17 cellular contexts compared by ENCODE assay signal in genomic region chr11:125346565-125347260, GRCh38.
DNase-seq lines count a peak whose midpoint lies in the region; ATAC-seq, FAIRE-seq and TF ChIP-seq lines count a peak whose summit lies in the region.
"Had no signal": no experiment of that assay in that cellular context is flagged by ENCODE, and none has a peak within 500 bp of the region (broad histone marks: within the 10 kb centered on the region; RNA-seq: fewer than 3 reads in every experiment).

No MANE protein-coding gene starts in this region.

- no peak for FAIRE-seq in small intestine (lab: Jason Lieb, UNC)

- intact Hi-C loops in esophagus muscularis mucosa (cut with DNase I) (loop anchor here (2.0 to 5.0 kb wide), 2 partner anchors 58 to 384 kb away; no protein-coding TSS in a partner anchor), testis (cut with DNase I; ENCODE audit: low total_unique reads) (no loop called here)

- no peak overlapping the region for H3K4me3 ChIP-seq in esophagus muscularis mucosa
- no peak overlapping the region for H3K4me3 ChIP-seq in neural progenitor cell
- no peak overlapping the region for H3K4me3 ChIP-seq in testis
- H3K4me3 ChIP-seq in small intestine (ENCODE audit: low read depth in 1 of 2, low read length in 2 of 2), result no peak overlapping the region

- peaks cover 8% of the 10 kb centered on the region for H3K27me3 Mint-ChIP-seq in neural progenitor cell (ENCODE audit: insufficient read depth, low read depth)
- peaks cover 21% of the 10 kb centered on the region for H3K27me3 Mint-ChIP-seq in activated T-cell treated with anti-CD3 and anti-CD28 coated beads, Interleukin-2, amount 50 U/mL, for 24 hours

- H3K79me2 ChIP-seq in neural progenitor cell (ENCODE audit: low read depth), result no peaks in the 10 kb centered on the region

- DNase-seq in esophagus muscularis mucosa (ENCODE audit: extremely low spot score) (no peak), neural progenitor cell (ENCODE audit: low spot score) (no peak), testis (no peak), iPS-NIHi11 (ENCODE audit: low spot score) (no peak), small intestine (no peak)
- DNase-seq in activated T-cell treated with anti-CD3 and anti-CD28 coated beads, Interleukin-2, amount 50 U/mL, for 24 hours, result no peak
- DNase-seq: activated naive CD8-positive, alpha-beta T cell treated with anti-CD3 and anti-CD28 coated beads, Interleukin-2, amount 10 ng/mL, durations not matched to agents 7 days and 5 days; CD8-positive, alpha-beta memory T cell; central memory CD4-positive, alpha-beta T cell; NCI-H1092; NCI-H2107; NCI-H774; stimulated activated CD4-positive, alpha-beta T cell treated with anti-CD3 and anti-CD28 coated beads, Interleukin-15, amount 100 ng/mL, for 24 hours; stimulated activated naive CD8-positive, alpha-beta T cell treated with anti-CD3 and anti-CD28 coated beads, Interleukin-15, Interleukin-2, amounts not matched to agents 100 U/mL and 50 U/mL, for 24 hours had no signal

- H3K36me3 ChIP-seq in esophagus muscularis mucosa (peaks cover 0 to 4% (median 0%) of the 10 kb centered on the region in 4 donors), neural progenitor cell (no peaks in the 10 kb centered on the region), testis (ENCODE audit: low read depth, missing control alignments) (no peaks in the 10 kb centered on the region), small intestine (ENCODE audit: control insufficient read depth in 2 of 2, insufficient read depth in 2 of 2, low read length in 2 of 2) (no peaks in the 10 kb centered on the region)

- TF ChIP-seq EP300 in esophagus muscularis mucosa (IDR thresholded peaks at IDR 0.05), result no peak

- peaks cover 26% of the 10 kb centered on the region for H4K20me1 ChIP-seq in neural progenitor cell (ENCODE audit: low read depth)

- peaks cover under 1% of the 10 kb centered on the region for H3K36me3 Mint-ChIP-seq in neural progenitor cell
- H3K36me3 Mint-ChIP-seq in activated T-cell treated with anti-CD3 and anti-CD28 coated beads, Interleukin-2, amount 50 U/mL, for 24 hours (ENCODE audit: low read depth), result no peaks in the 10 kb centered on the region
- H3K36me3 Mint-ChIP-seq: activated naive CD8-positive, alpha-beta T cell treated with anti-CD3 and anti-CD28 coated beads, Interleukin-2, amount 10 ng/mL, durations not matched to agents 7 days and 5 days; CD8-positive, alpha-beta memory T cell had no signal

- H3K4me2 ChIP-seq in neural progenitor cell, result peak overlapping the region; percentile 68
- H3K4me2 ChIP-seq: KMS-11 had no signal

- peak overlapping the region; percentile 79 for H3K27ac ChIP-seq in angular gyrus (ENCODE audit: low read depth, low read length)
- peak overlapping the region; percentile 33 to 70 (median 56) for H3K27ac ChIP-seq in esophagus muscularis mucosa (replicated peaks in 1 of 4)
- no peak overlapping the region for H3K27ac ChIP-seq in neural progenitor cell
- peak overlapping the region; percentile 35 to 73 for H3K27ac ChIP-seq in testis
- H3K27ac ChIP-seq in small intestine (ENCODE audit: low read depth in 1 of 2, low read length in 1 of 2), result peak overlapping the region in 1 of 2 donors; percentile 3
- H3K27ac ChIP-seq: KMS-11 had no signal

- H3F3A ChIP-seq in neural progenitor cell (ENCODE audit: low read depth), result peaks cover 44% of the 10 kb centered on the region

- H3K4me1 ChIP-seq in esophagus muscularis mucosa, result peaks cover 11 to 38% (median 34%) of the 10 kb centered on the region in 4 donors
- H3K4me1 ChIP-seq in neural progenitor cell, result peaks cover 79% of the 10 kb centered on the region
- peaks cover 41% of the 10 kb centered on the region for H3K4me1 ChIP-seq in testis
- no peaks in the 10 kb centered on the region for H3K4me1 ChIP-seq in small intestine (ENCODE audit: control insufficient read depth in 2 of 2, insufficient read depth in 1 of 2, low read depth in 1 of 2, low read length in 1 of 2)

- TF ChIP-seq CTCF in esophagus muscularis mucosa (IDR thresholded peaks at IDR 0.05) (no peak), neural progenitor cell (IDR thresholded peaks at IDR 0.05) (no peak), testis (IDR thresholded peaks at IDR 0.05) (no peak)

- 86% methylated on average over 9 of the region's 9 CpGs for WGBS in esophagus muscularis mucosa
- 66 to 72% methylated on average over 4 to 9 of the region's 9 CpGs for WGBS in testis, 2 donors
- 74 to 81% (median 81%) methylated on average over 9 of the region's 9 CpGs for WGBS in small intestine, 3 donors

- H3K27me3 ChIP-seq in esophagus muscularis mucosa (peaks cover 0 to 8% (median 0%) of the 10 kb centered on the region in 4 donors), neural progenitor cell (no peaks in the 10 kb centered on the region), testis (no peaks in the 10 kb centered on the region), small intestine (ENCODE audit: control insufficient read depth in 2 of 2, insufficient read depth in 2 of 2, low read length in 2 of 2) (no peaks in the 10 kb centered on the region)

- H3K9me3 ChIP-seq in esophagus muscularis mucosa (no peaks in the 10 kb centered on the region), neural progenitor cell (ENCODE audit: low read depth) (no peaks in the 10 kb centered on the region), testis (no peaks in the 10 kb centered on the region), small intestine (ENCODE audit: control insufficient read depth, low read depth) (no peaks in the 10 kb centered on the region)

- no peaks in the 10 kb centered on the region for H3K9me3 Mint-ChIP-seq in neural progenitor cell
- H3K9me3 Mint-ChIP-seq in activated T-cell treated with anti-CD3 and anti-CD28 coated beads, Interleukin-2, amount 50 U/mL, for 24 hours, result no peaks in the 10 kb centered on the region
- H3K9me3 Mint-ChIP-seq: activated naive CD8-positive, alpha-beta T cell treated with anti-CD3 and anti-CD28 coated beads, Interleukin-2, amount 10 ng/mL, durations not matched to agents 7 days and 5 days; CD8-positive, alpha-beta memory T cell had no signal

- H2AFZ ChIP-seq in neural progenitor cell (replicated peaks), result no peak overlapping the region

- ATAC-seq in GM21529 (IDR thresholded peaks at IDR 0.05; ENCODE audit: unreplicated experiment), result no peak
- ATAC-seq: stimulated activated naive CD8-positive, alpha-beta T cell treated with anti-CD3 and anti-CD28 coated beads, Interleukin-15, Interleukin-2, amounts not matched to agents 100 U/mL and 50 U/mL, for 24 hours had no signal

- H3K4me1 Mint-ChIP-seq in neural progenitor cell, result peaks cover 85% of the 10 kb centered on the region
- H3K4me1 Mint-ChIP-seq in activated T-cell treated with anti-CD3 and anti-CD28 coated beads, Interleukin-2, amount 50 U/mL, for 24 hours (ENCODE audit: low read depth), result no peaks in the 10 kb centered on the region
- H3K4me1 Mint-ChIP-seq: activated naive CD8-positive, alpha-beta T cell treated with anti-CD3 and anti-CD28 coated beads, Interleukin-2, amount 10 ng/mL, durations not matched to agents 7 days and 5 days had no signal

- TF ChIP-seq POLR2A in esophagus muscularis mucosa (IDR thresholded peaks at IDR 0.05; ENCODE audit: low read depth) (no peak), testis (IDR thresholded peaks at IDR 0.05) (no peak)

- H3K27ac Mint-ChIP-seq in neural progenitor cell, result peak overlapping the region; percentile 66
- H3K27ac Mint-ChIP-seq in activated T-cell treated with anti-CD3 and anti-CD28 coated beads, Interleukin-2, amount 50 U/mL, for 24 hours, result no peak overlapping the region
- H3K27ac Mint-ChIP-seq: activated naive CD8-positive, alpha-beta T cell treated with anti-CD3 and anti-CD28 coated beads, Interleukin-2, amount 10 ng/mL, durations not matched to agents 7 days and 5 days had no signal

- H3K9ac ChIP-seq in neural progenitor cell, result no peak overlapping the region
- H3K9ac ChIP-seq: KMS-11 had no signal

- H3K4me3 Mint-ChIP-seq in neural progenitor cell, result no peak overlapping the region
- H3K4me3 Mint-ChIP-seq in activated T-cell treated with anti-CD3 and anti-CD28 coated beads, Interleukin-2, amount 50 U/mL, for 24 hours, result no peak overlapping the region
- H3K4me3 Mint-ChIP-seq: activated naive CD8-positive, alpha-beta T cell treated with anti-CD3 and anti-CD28 coated beads, Interleukin-2, amount 10 ng/mL, durations not matched to agents 7 days and 5 days had no signal
